ENCODE assay signal across 29 cellular contexts in genomic region chr1:232904131-232904530, GRCh38.
"Had no signal": no experiment of that assay in that cellular context is flagged by ENCODE, and none has a peak within 500 bp of the region (broad histone marks: within the 10 kb centered on the region; RNA-seq: fewer than 3 reads in every experiment).

No MANE protein-coding gene starts in this region.

- H3K27me3 ChIP-seq: adrenal gland, body of pancreas, cardiac muscle cell, esophagus muscularis mucosa, ovary, stomach, thyroid gland had no signal

- DNase-seq: activated CD4-positive, CD25-positive, alpha-beta regulatory T cell treated with anti-CD3 and anti-CD28 coated beads, Interleukin-2, amount 50 U/mL, for 72 hours; activated CD8-positive, alpha-beta memory T cell treated with anti-CD3 and anti-CD28 coated beads, Interleukin-2, amount 50 U/mL, for 4 hours; activated effector memory CD4-positive, alpha-beta T cell treated with anti-CD3 and anti-CD28 coated beads, Interleukin-2, amount 50 U/mL, for 16 hours; activated naive CD4-positive, alpha-beta T cell treated with anti-CD3 and anti-CD28 coated beads for 36 hours; activated naive CD8-positive, alpha-beta T cell treated with anti-CD3 and anti-CD28 coated beads for 36 hours; activated T-cell treated with anti-CD3 and anti-CD28 coated beads, Interleukin-2, amount 50 U/mL, for 1 hour; adrenal gland; aorta; body of pancreas; cerebellar nuclear complex; endodermal cell; foreskin melanocyte; left ventricle myocardium inferior; naive B cell; nephron progenitor cell; ovary; psoas muscle; stimulated activated CD4-positive, alpha-beta T cell treated with anti-CD3 and anti-CD28 coated beads, Interleukin-15, amount 100 ng/mL, for 24 hours; stimulated activated CD4-positive, alpha-beta T cell treated with anti-CD3 and anti-CD28 coated beads, Interleukin-2, amount 100 ng/mL, for 24 hours; stimulated activated naive B cell treated with anti-CD40 and anti-IgM and Interleukin-4, amounts not matched to agents 10 μg/mL and 1 μg/mL and 100 μg/mL, for 72 hours; stomach; T-helper 17 cell; T1000; WERI-Rb-1 had no signal

- H3K36me3 ChIP-seq: adrenal gland, cardiac muscle cell, esophagus muscularis mucosa, left ventricle myocardium inferior, ovary, stomach, thyroid gland, WERI-Rb-1 had no signal

- H3K4me3 ChIP-seq: adrenal gland, body of pancreas, cardiac muscle cell, coronary artery, esophagus muscularis mucosa, left ventricle myocardium inferior, lung, ovary, psoas muscle, stomach, thyroid gland had no signal

- H3K27ac ChIP-seq: adrenal gland, body of pancreas, cardiac muscle cell, coronary artery, esophagus muscularis mucosa, left ventricle myocardium inferior, ovary, psoas muscle, stomach, thyroid gland, WERI-Rb-1 had no signal

- H3K4me1 ChIP-seq: adrenal gland had no signal

- H3K9me3 ChIP-seq: adrenal gland, body of pancreas, esophagus muscularis mucosa, left ventricle myocardium inferior, ovary, psoas muscle, stomach, thyroid gland had no signal

- ATAC-seq: body of pancreas, T-helper 17 cell had no signal
